ENCODE assay signal across 19 cellular contexts in the genomic region with DNA sequence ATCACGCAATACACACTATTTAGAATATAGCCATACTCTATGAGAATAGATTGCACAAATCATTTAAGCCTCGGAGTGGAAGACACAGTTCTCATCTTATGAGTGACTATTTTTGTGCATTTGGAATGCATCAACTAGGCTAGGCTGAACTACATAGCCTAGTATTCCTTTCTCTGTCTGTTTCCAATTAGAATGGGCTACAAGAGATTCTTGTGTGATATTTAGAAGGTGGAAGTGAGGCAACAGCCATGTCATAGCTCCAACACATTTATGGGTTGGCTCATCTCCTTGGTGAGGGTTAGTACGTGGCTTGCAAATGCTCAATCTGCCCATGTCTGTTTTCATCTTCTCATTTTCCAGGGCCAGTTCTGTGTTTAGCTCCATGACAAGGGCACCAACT.
"Had no signal": no experiment of that assay in that cellular context is flagged by ENCODE, and none has a peak within 500 bp of the region (broad histone marks: within the 10 kb centered on the region; RNA-seq: fewer than 3 reads in every experiment).

No MANE protein-coding gene starts in this region.

- H3K9me3 Mint-ChIP-seq: activated naive CD4-positive, alpha-beta T cell treated with anti-CD3 and anti-CD28 coated beads for 36 hours; natural killer cell; stimulated activated naive CD8-positive, alpha-beta T cell treated with anti-CD3 and anti-CD28 coated beads, Interleukin-15, amount 100 ng/mL, for 72 hours had no signal

- H3K9me3 ChIP-seq: colonic mucosa, heart left ventricle, psoas muscle, thoracic aorta had no signal

- H3K27me3 Mint-ChIP-seq: activated T-helper 17 cell treated with anti-CD3 and anti-CD28 coated beads, Interleukin-2, amount 50 U/mL, for 72 hours; effector memory CD8-positive, alpha-beta T cell; stimulated activated naive CD8-positive, alpha-beta T cell treated with anti-CD3 and anti-CD28 coated beads, Interleukin-15, amount 100 ng/mL, for 72 hours; T-helper 17 cell had no signal

- H3K36me3 ChIP-seq: colonic mucosa, heart left ventricle, thoracic aorta had no signal

- H3K27me3 ChIP-seq: colonic mucosa, heart left ventricle had no signal

- H3K27ac Mint-ChIP-seq: activated naive CD4-positive, alpha-beta T cell treated with anti-CD3 and anti-CD28 coated beads for 36 hours; activated T-helper 17 cell treated with anti-CD3 and anti-CD28 coated beads, Interleukin-2, amount 50 U/mL, for 72 hours; effector memory CD8-positive, alpha-beta T cell; natural killer cell; stimulated activated naive CD8-positive, alpha-beta T cell treated with anti-CD3 and anti-CD28 coated beads, Interleukin-15, amount 100 ng/mL, for 72 hours; T-helper 17 cell had no signal

- DNase-seq: activated CD4-positive, alpha-beta T cell treated with anti-CD3 and anti-CD28 coated beads, Interleukin-2, amount 50 U/mL, for 1 hour; activated CD4-positive, CD25-positive, alpha-beta regulatory T cell; activated naive CD4-positive, alpha-beta T cell treated with anti-CD3 and anti-CD28 coated beads for 36 hours; activated T-cell treated with anti-CD3 and anti-CD28 coated beads for 4 hours; caudate nucleus; colonic mucosa; effector memory CD8-positive, alpha-beta T cell; heart left ventricle; mammary epithelial cell; natural killer cell; nucleus accumbens; psoas muscle; stimulated activated CD4-positive, alpha-beta T cell treated with anti-CD3 and anti-CD28 coated beads, Interleukin-4, amount 100 ng/mL, for 4 hours; stimulated activated naive CD8-positive, alpha-beta T cell treated with anti-CD3 and anti-CD28 coated beads, Interleukin-15, amount 100 ng/mL, for 72 hours; T-helper 17 cell had no signal

- H3K4me1 ChIP-seq: colonic mucosa, heart left ventricle, psoas muscle had no signal

- H3K4me3 Mint-ChIP-seq: activated naive CD4-positive, alpha-beta T cell treated with anti-CD3 and anti-CD28 coated beads for 36 hours; activated T-helper 17 cell treated with anti-CD3 and anti-CD28 coated beads, Interleukin-2, amount 50 U/mL, for 72 hours; effector memory CD8-positive, alpha-beta T cell; natural killer cell; stimulated activated naive CD8-positive, alpha-beta T cell treated with anti-CD3 and anti-CD28 coated beads, Interleukin-15, amount 100 ng/mL, for 72 hours; T-helper 17 cell had no signal

- H3K36me3 Mint-ChIP-seq: natural killer cell had no signal

- H3K4me3 ChIP-seq: colonic mucosa, heart left ventricle, psoas muscle, thoracic aorta had no signal

- H3K4me1 Mint-ChIP-seq: activated T-helper 17 cell treated with anti-CD3 and anti-CD28 coated beads, Interleukin-2, amount 50 U/mL, for 72 hours; natural killer cell; stimulated activated naive CD8-positive, alpha-beta T cell treated with anti-CD3 and anti-CD28 coated beads, Interleukin-15, amount 100 ng/mL, for 72 hours; T-helper 17 cell had no signal

- H3K27ac ChIP-seq: colonic mucosa, heart left ventricle, psoas muscle, thoracic aorta had no signal

- ATAC-seq: activated T-helper 17 cell treated with anti-CD3 and anti-CD28 coated beads, Interleukin-2, amount 50 U/mL, for 72 hours; effector memory CD8-positive, alpha-beta T cell; heart left ventricle; left lobe of liver; natural killer cell; psoas muscle; sciatic nerve; stimulated activated naive CD8-positive, alpha-beta T cell treated with anti-CD3 and anti-CD28 coated beads, Interleukin-15, amount 100 ng/mL, for 72 hours; T-helper 17 cell had no signal
